Comparison of ENCODE assay signal across 7 cellular contexts in genomic region chr22:28366856-28367255, GRCh38.
"Had no signal": no experiment of that assay in that cellular context is flagged by ENCODE, and none has a peak within 500 bp of the region (broad histone marks: within the 10 kb centered on the region; RNA-seq: fewer than 3 reads in every experiment).

No MANE protein-coding gene starts in this region.

- ATAC-seq: GM23338, K562 had no signal

- DNase-seq: H9, HCEC 1CT, IMR-90, Kasumi-1, KG1 had no signal
